ENCODE assay signal across 12 cellular contexts in genomic region chr10:13102002-13102794, GRCh38. TPM values are rescaled to one million over a fixed set of nuclear protein-coding genes. Genes with fewer than 3 reads are reported as not detected.
DNase-seq lines count a peak whose midpoint lies in the region; ATAC-seq, FAIRE-seq and TF ChIP-seq lines count a peak whose summit lies in the region.
"Had no signal": no experiment of that assay in that cellular context is flagged by ENCODE, and none has a peak within 500 bp of the region (broad histone marks: within the 10 kb centered on the region; RNA-seq: fewer than 3 reads in every experiment).

No MANE protein-coding gene starts in this region.

- no peak for FAIRE-seq in RCC 7860 (lab: Jason Lieb, UNC)

- H3K4me3 Mint-ChIP-seq in CD4-positive, alpha-beta memory T cell: peak overlapping the region; percentile 58 to 93 (median 72)
- peak overlapping the region; percentile 88 for H3K4me3 Mint-ChIP-seq in natural killer cell treated with Interleukin-12 subunit alpha and Interleukin-12 subunit beta and Interleukin-15 and Interleukin-18, amount 100 ng/mL, for 72 hours

- no peaks in the 10 kb centered on the region for H3K9me3 Mint-ChIP-seq in CD4-positive, alpha-beta memory T cell
- H3K9me3 Mint-ChIP-seq in natural killer cell treated with Interleukin-12 subunit alpha and Interleukin-12 subunit beta and Interleukin-15 and Interleukin-18, amount 100 ng/mL, for 72 hours: no peaks in the 10 kb centered on the region

- peak; percentile 14 to 20 for ATAC-seq in natural killer cell treated with Interleukin-12 subunit alpha and Interleukin-12 subunit beta and Interleukin-15 and Interleukin-18, amount 100 ng/mL, for 72 hours
- ATAC-seq in GM21526 (IDR thresholded peaks at IDR 0.05; ENCODE audit: low FRiP score, unreplicated experiment) (no peak), GM18867 (IDR thresholded peaks at IDR 0.05; ENCODE audit: unreplicated experiment) (no peak)

- peaks cover 28 to 42% of the 10 kb centered on the region in 2 donors for H3K36me3 Mint-ChIP-seq in CD4-positive, alpha-beta memory T cell
- H3K36me3 Mint-ChIP-seq in natural killer cell treated with Interleukin-12 subunit alpha and Interleukin-12 subunit beta and Interleukin-15 and Interleukin-18, amount 100 ng/mL, for 72 hours: no peaks in the 10 kb centered on the region

- H3K4me1 ChIP-seq in CD4-positive, alpha-beta memory T cell (ENCODE audit: insufficient read depth, low read length): peaks cover 68% of the 10 kb centered on the region
- peaks cover 34 to 49% (median 40%) of the 10 kb centered on the region in 4 donors for H3K4me1 ChIP-seq in esophagus muscularis mucosa

- no peak for TF ChIP-seq POLR2A in esophagus muscularis mucosa (IDR thresholded peaks at IDR 0.05; ENCODE audit: low read depth)

- peaks cover 51 to 77% (median 62%) of the 10 kb centered on the region in 4 donors for H3K4me1 Mint-ChIP-seq in CD4-positive, alpha-beta memory T cell
- H3K4me1 Mint-ChIP-seq in natural killer cell treated with Interleukin-12 subunit alpha and Interleukin-12 subunit beta and Interleukin-15 and Interleukin-18, amount 100 ng/mL, for 72 hours (ENCODE audit: low read depth in 2 of 2): peaks cover 49 to 54% of the 10 kb centered on the region in 2 donors

- H3K9me3 ChIP-seq in CD4-positive, alpha-beta memory T cell (ENCODE audit: control insufficient read depth in 1 of 2, low read length in 2 of 2): no peaks in the 10 kb centered on the region
- no peaks in the 10 kb centered on the region for H3K9me3 ChIP-seq in esophagus muscularis mucosa

- TF ChIP-seq EP300 in esophagus muscularis mucosa (IDR thresholded peaks at IDR 0.05): no peak

- H3K36me3 ChIP-seq in CD4-positive, alpha-beta memory T cell (ENCODE audit: insufficient read depth, low read length): no peaks in the 10 kb centered on the region
- H3K36me3 ChIP-seq in esophagus muscularis mucosa: peaks cover 0 to 18% (median 2%) of the 10 kb centered on the region in 4 donors
- H3K36me3 ChIP-seq: WERI-Rb-1 had no signal

- no peaks in the 10 kb centered on the region for H3K27me3 ChIP-seq in CD4-positive, alpha-beta memory T cell (ENCODE audit: insufficient read depth, low read length)
- H3K27me3 ChIP-seq in esophagus muscularis mucosa: no peaks in the 10 kb centered on the region

- H3K27ac ChIP-seq in CD4-positive, alpha-beta memory T cell (ENCODE audit: low read depth, low read length): peak overlapping the region; percentile 15
- peak overlapping the region; percentile 38 to 97 (median 76) for H3K27ac ChIP-seq in esophagus muscularis mucosa (replicated peaks in 1 of 4)
- H3K27ac ChIP-seq: epithelial cell of prostate, WERI-Rb-1 had no signal

- WGBS in esophagus muscularis mucosa: 68% methylated on average over 13 of the region's 13 CpGs

- peak overlapping the region; percentile 60 to 94 (median 89) for H3K27ac Mint-ChIP-seq in CD4-positive, alpha-beta memory T cell
- H3K27ac Mint-ChIP-seq in natural killer cell treated with Interleukin-12 subunit alpha and Interleukin-12 subunit beta and Interleukin-15 and Interleukin-18, amount 100 ng/mL, for 72 hours: peak overlapping the region; percentile 77 to 90

- POLR2A ChIA-PET in CD4-positive, alpha-beta memory T cell (lab: Charles Lee; ENCODE audit: partially characterized antibody): no interaction called here

- peak overlapping the region in 1 of 2 donors; percentile 13 for H3K4me3 ChIP-seq in CD4-positive, alpha-beta memory T cell (ENCODE audit: low read length in 2 of 2)
- H3K4me3 ChIP-seq in esophagus muscularis mucosa: peak overlapping the region in 3 of 4 donors; percentile 23 to 96 (median 47)

- TF ChIP-seq CTCF in esophagus muscularis mucosa (IDR thresholded peaks at IDR 0.05): no peak

- CTCF ChIA-PET in CD4-positive, alpha-beta memory T cell (lab: Charles Lee; ENCODE audit: partially characterized antibody): interaction anchor here (1.5 kb wide), 1 partner anchor 201 kb away, joined by 5 read pairs; no protein-coding TSS in a partner anchor

- intact Hi-C loops in CD4-positive, alpha-beta memory T cell (cut with micrococcal nuclease): loop anchor here (5.0 to 10.0 kb wide), 3 partner anchors 245 to 757 kb away; partner anchors contain the start of genes CAMK1D, PRPF18 and SEPHS1
- intact Hi-C loops in esophagus muscularis mucosa (cut with DNase I): no loop called here

- no peak for DNase-seq in CD4-positive, alpha-beta memory T cell
- peak; percentile 36 for DNase-seq in RCC 7860 (ENCODE audit: low spot score)
- no peak for DNase-seq in esophagus muscularis mucosa (ENCODE audit: extremely low spot score)
- DNase-seq in natural killer cell treated with Interleukin-12 subunit alpha and Interleukin-12 subunit beta and Interleukin-15 and Interleukin-18, amount 100 ng/mL, for 72 hours (ENCODE audit: low spot score): no peak
- DNase-seq in ecto neural progenitor cell (ENCODE audit: low spot score): no peak
- DNase-seq in cerebellar nuclear complex (lab: John Stamatoyannopoulos, UW): no peak
- DNase-seq: GF-D8, NCI-H2107, WERI-Rb-1 had no signal

- no peaks in the 10 kb centered on the region for H3K27me3 Mint-ChIP-seq in CD4-positive, alpha-beta memory T cell
- no peaks in the 10 kb centered on the region for H3K27me3 Mint-ChIP-seq in natural killer cell treated with Interleukin-12 subunit alpha and Interleukin-12 subunit beta and Interleukin-15 and Interleukin-18, amount 100 ng/mL, for 72 hours

RNA-seq across cellular contexts. Expression of gene OPTN, which starts 2.2 kb away (rescaled TPM):
- 100 to 1,000 TPM; 148 TPM for total RNA-seq in CD4-positive, alpha-beta memory T cell
- 100 to 1,000 TPM in 1 of 2 donors, 10 to 100 TPM in 1; 40.3 to 101 TPM for polyA plus RNA-seq in CD4-positive, alpha-beta memory T cell
- total RNA-seq in esophagus muscularis mucosa: 10 to 100 TPM; 64.4 to 93.6 (median 79.6) TPM
- 10 to 100 TPM; 56.1 to 89.6 TPM for total RNA-seq in natural killer cell treated with Interleukin-12 subunit alpha and Interleukin-12 subunit beta and Interleukin-15 and Interleukin-18, amount 100 ng/mL, for 72 hours

RNA-seq across cellular contexts. Expression of gene MCM10, which starts 59.2 kb away (rescaled TPM):
- total RNA-seq in CD4-positive, alpha-beta memory T cell: under 1 TPM in 1 of 2 experiments, not detected in 1; 0.17 TPM
- not detected for polyA plus RNA-seq in CD4-positive, alpha-beta memory T cell
- under 1 TPM in 2 of 4 donors, not detected in 2; 0.17 to 0.32 TPM for total RNA-seq in esophagus muscularis mucosa
- 100 to 1,000 TPM in 1 of 2 donors, 10 to 100 TPM in 1; 40.0 to 120 TPM for total RNA-seq in natural killer cell treated with Interleukin-12 subunit alpha and Interleukin-12 subunit beta and Interleukin-15 and Interleukin-18, amount 100 ng/mL, for 72 hours

Comparison
In these comparisons a context has a peak if more than half of its experiments do, and no peak if none do; other contexts are left out.
1. ATAC-seq: peak in natural killer cell treated with Interleukin-12 subunit alpha and Interleukin-12 subunit beta and Interleukin-15 and Interleukin-18, amount 100 ng/mL, for 72 hours (2 of 2); none in GM21526 (single experiment) and GM18867 (single experiment).
2. RNA of gene MCM10, which starts 59.2 kb away (total RNA-seq): 40.0 to 120 TPM in natural killer cell treated with Interleukin-12 subunit alpha and Interleukin-12 subunit beta and Interleukin-15 and Interleukin-18, amount 100 ng/mL, for 72 hours; 0.17 to 0.32 TPM in esophagus muscularis mucosa and 0.17 TPM in CD4-positive, alpha-beta memory T cell; every median in the first group is over 10 times any median in the second.